8 cellular contexts compared by ENCODE assay signal in the genomic region with DNA sequence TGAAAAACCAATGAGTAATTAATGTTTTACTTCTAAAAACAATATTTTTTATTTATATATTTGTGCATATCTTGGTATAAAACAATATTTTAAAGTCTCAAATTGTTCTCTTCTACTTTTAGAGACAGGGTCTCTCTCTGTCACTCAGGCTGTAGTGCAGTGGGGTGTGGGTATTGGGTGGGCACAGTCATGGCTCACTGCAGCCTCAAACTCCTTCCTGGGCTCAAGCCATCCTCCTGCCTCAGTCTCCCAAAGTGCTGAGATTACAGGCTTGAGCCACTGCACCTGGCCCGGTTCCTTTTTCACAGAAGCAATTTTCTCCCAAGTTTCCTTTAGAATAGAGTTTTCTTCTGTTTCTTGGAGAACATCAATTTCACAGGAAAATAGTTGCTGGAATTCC.
DNase-seq lines count a peak whose midpoint lies in the region; ATAC-seq and TF ChIP-seq lines count a peak whose summit lies in the region.

No MANE protein-coding gene starts in this region.

- POLR2A ChIA-PET in Panc1 (lab: Charles Lee): no interaction called here

- TF ChIP-seq CTCF in GM06990 (IDR thresholded peaks at IDR 0.05; ENCODE audit: insufficient read depth, low read length, poor library complexity, severe bottlenecking) (no peak), Panc1 (IDR thresholded peaks at IDR 0.05) (no peak)

- intact Hi-C loops in Panc1 (cut with micrococcal nuclease; ENCODE audit: unreplicated experiment): no loop called here

- no peaks in the 10 kb centered on the region for H3K36me3 ChIP-seq in GM06990 (ENCODE audit: control insufficient read depth, insufficient read depth, low read length)
- no peaks in the 10 kb centered on the region for H3K36me3 ChIP-seq in Panc1 (ENCODE audit: control insufficient read depth, insufficient read depth, low read length)
- H3K36me3 ChIP-seq in effector memory CD4-positive, alpha-beta T cell (ENCODE audit: control insufficient read depth, insufficient read depth, low read length): no peaks in the 10 kb centered on the region
- no peaks in the 10 kb centered on the region for H3K36me3 ChIP-seq in rectal smooth muscle tissue (ENCODE audit: control insufficient read depth, insufficient read depth, low read length)

- peaks cover 1% of the 10 kb centered on the region; the same call in 1 of the 2 replicates for H3K27me3 ChIP-seq in GM06990 (replicated peaks; ENCODE audit: control insufficient read depth, insufficient read depth, low read length)
- H3K27me3 ChIP-seq in Panc1 (ENCODE audit: control insufficient read depth, insufficient read depth, low read length): no peaks in the 10 kb centered on the region
- H3K27me3 ChIP-seq in effector memory CD4-positive, alpha-beta T cell (replicated peaks; ENCODE audit: control insufficient read depth, insufficient read depth, low read length, poor library complexity, severe bottlenecking): no peaks in the 10 kb centered on the region
- H3K27me3 ChIP-seq in rectal smooth muscle tissue (ENCODE audit: control insufficient read depth, insufficient read depth, low read length): no peaks in the 10 kb centered on the region

- H3K9ac ChIP-seq in rectal smooth muscle tissue (ENCODE audit: low read length): no peak overlapping the region

- no TSS peak for BruUV-seq in Panc1 (replicated peaks; lab: Mats Ljungman, UMichigan)

- no peaks in the 10 kb centered on the region for H3K9me3 ChIP-seq in Panc1 (ENCODE audit: control insufficient read depth, insufficient read depth, low read depth, low read length)
- no peaks in the 10 kb centered on the region for H3K9me3 ChIP-seq in effector memory CD4-positive, alpha-beta T cell (ENCODE audit: control insufficient read depth, low read length)

- DNase-seq in GM06990 (ENCODE audit: extremely low read depth, insufficient read length) (no peak), Panc1 (ENCODE audit: low read depth, low spot score) (no peak), NOMO-1 treated with dmso at 0.1 percent for 144 hours (lab: John Stamatoyannopoulos, UW; ENCODE audit: unreplicated experiment) (no peak), DMS 273 (lab: John Stamatoyannopoulos, UW; ENCODE audit: unreplicated experiment) (no peak), DMS79 (lab: John Stamatoyannopoulos, UW) (no peak)
- no peak for DNase-seq in effector memory CD4-positive, alpha-beta T cell

- CTCF ChIA-PET in Panc1 (lab: Charles Lee): no interaction called here

- in situ Hi-C loops in Panc1 (cut with HindIII; ENCODE audit: low pct_unique_long_range_greater_than_20kb, low sequenced_read_pairs): no loop called here

- H3K27ac ChIP-seq in Panc1 (ENCODE audit: low read length) (peak overlapping the region; percentile 78; the same call in 1 of the 2 replicates), rectal smooth muscle tissue (ENCODE audit: low read depth, low read length) (no peak overlapping the region)
- H3K27ac ChIP-seq in effector memory CD4-positive, alpha-beta T cell (ENCODE audit: insufficient read depth, low read length, poor library complexity, severe bottlenecking): no peak overlapping the region

- H3K4me3 ChIP-seq in GM06990 (replicated peaks; ENCODE audit: low read depth, low read length) (peak overlapping the region; percentile 51; the same call in 1 of the 2 replicates), Panc1 (ENCODE audit: low read depth in 2 of 2, low read length in 2 of 2) (peak overlapping the region; percentile 37 to 66), rectal smooth muscle tissue (ENCODE audit: low read length) (peak overlapping the region; percentile 48)
- peak overlapping the region; percentile 65 for H3K4me3 ChIP-seq in effector memory CD4-positive, alpha-beta T cell (ENCODE audit: insufficient read depth, low read depth, low read length, poor library complexity, severe bottlenecking)

- H3K4me1 ChIP-seq in Panc1 (ENCODE audit: control insufficient read depth, insufficient read depth, low read length) (peaks cover 3% of the 10 kb centered on the region; the same call in 1 of the 2 replicates), rectal smooth muscle tissue (ENCODE audit: control insufficient read depth, insufficient read depth, low read length) (peaks cover under 1% of the 10 kb centered on the region)
- H3K4me1 ChIP-seq in effector memory CD4-positive, alpha-beta T cell (ENCODE audit: control insufficient read depth, insufficient read depth, low read length, poor library complexity, severe bottlenecking): peaks cover 24% of the 10 kb centered on the region

- ATAC-seq in Panc1 (no peak), HG03460 (IDR thresholded peaks at IDR 0.05; ENCODE audit: unreplicated experiment) (no peak)
